In genomic region chr17:43637563-43638323, GRCh38 we compare ENCODE assay signal across 26 cellular contexts. TPM values are rescaled to one million over a fixed set of nuclear protein-coding genes. Genes with fewer than 3 reads are reported as not detected.
"Had no signal": no experiment of that assay in that cellular context is flagged by ENCODE, and none has a peak within 500 bp of the region (broad histone marks: within the 10 kb centered on the region; RNA-seq: fewer than 3 reads in every experiment).

No MANE protein-coding gene starts in this region.

- H3K9me3 Mint-ChIP-seq: activated CD4-positive, alpha-beta T cell treated with anti-CD3 and anti-CD28 coated beads, Interleukin-2, amount 10 ng/mL, durations not matched to agents 24 days and 14 days; activated naive CD8-positive, alpha-beta T cell treated with anti-CD3 and anti-CD28 coated beads, Interleukin-2, amount 50 U/mL, for 24 hours; activated T-cell treated with anti-CD3 and anti-CD28 coated beads, Interleukin-2, amount 50 U/mL, for 24 hours; activated T-helper 2 cell treated with anti-CD3 and anti-CD28 coated beads, Interferon-gamma antibody, Interleukin-2, Interleukin-4, amounts not matched to agents 10 μg/mL and 5 μg/mL and 100 μg/mL, durations not matched to agents 14 hours and 24 hours and 36 hours; T-helper 1 cell treated with Interleukin-12 subunit alpha and Interleukin-12 subunit beta and Interleukin-4 antibody, amounts not matched to agents 30 μg/mL and 1 μg/mL, for 36 hours; T-helper 2 cell treated with Interferon-gamma antibody and Interleukin-4, amounts not matched to agents 5 μg/mL and 100 μg/mL, for 36 hours had no signal

- H3K4me1 ChIP-seq: SJSA1 had no signal

- H3K4me3 ChIP-seq: SJSA1 had no signal

- DNase-seq: activated CD4-positive, alpha-beta T cell treated with anti-CD3 and anti-CD28 coated beads, Interleukin-2, amount 10 ng/mL, durations not matched to agents 24 days and 14 days; activated CD4-positive, alpha-beta T cell treated with anti-CD3 and anti-CD28 coated beads, Interleukin-2, amount 50 U/mL, for 48 hours; activated CD8-positive, alpha-beta T cell treated with anti-CD3 and anti-CD28 coated beads, Interleukin-2, amount 10 ng/mL, durations not matched to agents 7 days and 5 days; activated gamma-delta T cell; activated naive CD4-positive, alpha-beta T cell treated with Interleukin-2 at 50 U/mL for 16 hours; activated naive CD8-positive, alpha-beta T cell treated with anti-CD3 and anti-CD28 coated beads, Interleukin-2, amount 50 U/mL, for 24 hours; activated T-cell treated with anti-CD3 and anti-CD28 coated beads, Interleukin-2, amount 50 U/mL, for 24 hours; aorta; brain microvascular endothelial cell; NCI-H1048; NCI-H1105 treated with DMSO at 0.1 percent for 48 hours; NCI-H1436; NCI-H1694; NCI-H1930; NCI-H345; NCI-H524 treated with DMSO at 0.1 percent for 48 hours; SHP77; SK-N-SH had no signal

- H3K27ac Mint-ChIP-seq: activated CD4-positive, alpha-beta T cell treated with anti-CD3 and anti-CD28 coated beads, Interleukin-2, amount 10 ng/mL, durations not matched to agents 24 days and 14 days; activated CD8-positive, alpha-beta T cell treated with anti-CD3 and anti-CD28 coated beads, Interleukin-2, amount 10 ng/mL, durations not matched to agents 7 days and 5 days; activated naive CD8-positive, alpha-beta T cell; activated naive CD8-positive, alpha-beta T cell treated with anti-CD3 and anti-CD28 coated beads, Interleukin-2, amount 50 U/mL, for 24 hours; activated T-cell treated with anti-CD3 and anti-CD28 coated beads, Interleukin-2, amount 50 U/mL, for 24 hours; activated T-helper 2 cell treated with anti-CD3 and anti-CD28 coated beads, Interferon-gamma antibody, Interleukin-2, Interleukin-4, amounts not matched to agents 10 μg/mL and 5 μg/mL and 100 μg/mL, durations not matched to agents 14 hours and 24 hours and 36 hours; T-helper 1 cell treated with Interleukin-12 subunit alpha and Interleukin-12 subunit beta and Interleukin-4 antibody, amounts not matched to agents 30 μg/mL and 1 μg/mL, for 36 hours; T-helper 2 cell treated with Interferon-gamma antibody and Interleukin-4, amounts not matched to agents 5 μg/mL and 100 μg/mL, for 36 hours had no signal

- ATAC-seq: activated CD8-positive, alpha-beta T cell treated with anti-CD3 and anti-CD28 coated beads, Interleukin-2, amount 10 ng/mL, durations not matched to agents 7 days and 5 days; activated naive CD8-positive, alpha-beta T cell treated with anti-CD3 and anti-CD28 coated beads, Interleukin-2, amount 50 U/mL, for 24 hours; Panc1 had no signal

- H3K27me3 ChIP-seq: SJSA1 had no signal

- H3K4me3 Mint-ChIP-seq: activated CD4-positive, alpha-beta T cell treated with anti-CD3 and anti-CD28 coated beads, Interleukin-2, amount 10 ng/mL, durations not matched to agents 24 days and 14 days; activated CD8-positive, alpha-beta T cell treated with anti-CD3 and anti-CD28 coated beads, Interleukin-2, amount 10 ng/mL, durations not matched to agents 7 days and 5 days; activated naive CD8-positive, alpha-beta T cell; activated naive CD8-positive, alpha-beta T cell treated with anti-CD3 and anti-CD28 coated beads, Interleukin-2, amount 50 U/mL, for 24 hours; activated T-cell treated with anti-CD3 and anti-CD28 coated beads, Interleukin-2, amount 50 U/mL, for 24 hours; T-helper 1 cell treated with Interleukin-12 subunit alpha and Interleukin-12 subunit beta and Interleukin-4 antibody, amounts not matched to agents 30 μg/mL and 1 μg/mL, for 36 hours; T-helper 2 cell treated with Interferon-gamma antibody and Interleukin-4, amounts not matched to agents 5 μg/mL and 100 μg/mL, for 36 hours had no signal

- H3K9me3 ChIP-seq: SJSA1, SK-N-SH had no signal

- H3K36me3 ChIP-seq: brain microvascular endothelial cell, SJSA1 had no signal

- H3K4me2 ChIP-seq: SK-N-SH had no signal

- H3K9ac ChIP-seq: SK-N-SH had no signal

- H3K27me3 Mint-ChIP-seq: activated naive CD8-positive, alpha-beta T cell; activated naive CD8-positive, alpha-beta T cell treated with anti-CD3 and anti-CD28 coated beads, Interleukin-2, amount 50 U/mL, for 24 hours; activated T-cell treated with anti-CD3 and anti-CD28 coated beads, Interleukin-2, amount 50 U/mL, for 24 hours had no signal

- H3K27ac ChIP-seq: brain microvascular endothelial cell, SJSA1 had no signal

- H3K36me3 Mint-ChIP-seq: activated naive CD8-positive, alpha-beta T cell had no signal

RNA-seq across cellular contexts. Expression of gene MEOX1, which starts 24.0 kb away (rescaled TPM):
- total RNA-seq: M059J, NCI-H460, SJSA1 had no signal
